ENCODE assay signal across 17 cellular contexts in the genomic region with DNA sequence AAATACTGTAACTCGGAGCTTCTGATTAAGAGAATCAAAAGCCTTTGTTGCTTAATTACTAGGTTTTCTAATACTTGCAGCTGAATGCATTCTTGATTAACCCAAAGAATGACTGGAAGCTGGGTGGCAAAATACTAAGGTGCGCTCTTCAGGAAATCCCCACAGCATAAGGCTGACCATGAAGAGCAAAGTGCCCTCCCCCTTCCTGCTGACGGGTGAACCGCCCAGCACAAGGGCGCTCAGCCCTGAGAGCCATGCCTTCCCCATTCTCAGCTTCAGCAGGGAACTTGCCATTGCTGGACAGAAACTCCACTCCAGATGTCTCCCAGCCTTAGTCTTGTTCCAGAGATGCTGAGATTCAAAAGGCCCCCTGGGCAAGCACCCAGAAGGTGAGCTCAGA. TPM values are rescaled to one million over a fixed set of nuclear protein-coding genes. Genes with fewer than 3 reads are reported as not detected.
DNase-seq lines count a peak whose midpoint lies in the region; ATAC-seq, FAIRE-seq and TF ChIP-seq lines count a peak whose summit lies in the region.
"Had no signal": no experiment of that assay in that cellular context is flagged by ENCODE, and none has a peak within 500 bp of the region (broad histone marks: within the 10 kb centered on the region; RNA-seq: fewer than 3 reads in every experiment).

No MANE protein-coding gene starts in this region.

- FAIRE-seq in GM18507 (lab: Jason Lieb, UNC), result peak; percentile 70

- H3K36me3 Mint-ChIP-seq in CD4-positive, CD25-positive, alpha-beta regulatory T cell, result no peaks in the 10 kb centered on the region
- no peaks in the 10 kb centered on the region for H3K36me3 Mint-ChIP-seq in activated CD8-positive, alpha-beta T cell treated with anti-CD3 and anti-CD28 coated beads for 36 hours (ENCODE audit: low read depth)
- H3K36me3 Mint-ChIP-seq in naive thymus-derived CD4-positive, alpha-beta T cell, result no peaks in the 10 kb centered on the region

- H3K27me3 Mint-ChIP-seq in CD4-positive, CD25-positive, alpha-beta regulatory T cell, result peaks cover 8% of the 10 kb centered on the region
- no peaks in the 10 kb centered on the region for H3K27me3 Mint-ChIP-seq in activated CD8-positive, alpha-beta T cell treated with anti-CD3 and anti-CD28 coated beads for 36 hours
- H3K27me3 Mint-ChIP-seq in naive thymus-derived CD4-positive, alpha-beta T cell, result peaks cover 0 to under 1% (median 0%) of the 10 kb centered on the region in 5 donors

- no peak for TF ChIP-seq CTCF in activated CD8-positive, alpha-beta T cell treated with anti-CD3 and anti-CD28 coated beads for 36 hours (IDR thresholded peaks at IDR 0.05)

- peaks cover 0 to 12% (median 0%) of the 10 kb centered on the region in 4 donors for H3K4me1 Mint-ChIP-seq in CD4-positive, CD25-positive, alpha-beta regulatory T cell
- H3K4me1 Mint-ChIP-seq in activated CD8-positive, alpha-beta T cell treated with anti-CD3 and anti-CD28 coated beads for 36 hours (ENCODE audit: low read depth), result peaks cover 3% of the 10 kb centered on the region
- H3K4me1 Mint-ChIP-seq in naive thymus-derived CD4-positive, alpha-beta T cell, result peaks cover 0 to 27% (median 10%) of the 10 kb centered on the region in 7 donors

- no peaks in the 10 kb centered on the region for H3K9me3 Mint-ChIP-seq in CD4-positive, CD25-positive, alpha-beta regulatory T cell
- no peaks in the 10 kb centered on the region for H3K9me3 Mint-ChIP-seq in activated CD8-positive, alpha-beta T cell treated with anti-CD3 and anti-CD28 coated beads for 36 hours
- peaks cover 0 to 3% (median 0%) of the 10 kb centered on the region in 11 donors for H3K9me3 Mint-ChIP-seq in naive thymus-derived CD4-positive, alpha-beta T cell

- CTCF ChIA-PET in activated CD8-positive, alpha-beta T cell treated with anti-CD3 and anti-CD28 coated beads for 36 hours (lab: Charles Lee), result interaction anchor here (0.7 to 1.5 kb wide), 5 partner anchors 24 to 98 kb away, joined by 3 to 4 read pairs (median 3); no protein-coding TSS in a partner anchor
- CTCF ChIA-PET in naive thymus-derived CD4-positive, alpha-beta T cell (lab: Charles Lee), result no interaction called here

- peak; percentile 58 to 60 for ATAC-seq in CD4-positive, CD25-positive, alpha-beta regulatory T cell (ENCODE audit: low read depth in 2 of 2)
- ATAC-seq in activated CD8-positive, alpha-beta T cell treated with anti-CD3 and anti-CD28 coated beads for 36 hours, result peak; percentile 66
- ATAC-seq in naive thymus-derived CD4-positive, alpha-beta T cell, result peak; percentile 79
- ATAC-seq in HG02885 (IDR thresholded peaks at IDR 0.05; ENCODE audit: poor library complexity, unreplicated experiment) (no peak), GM18517 (IDR thresholded peaks at IDR 0.05; ENCODE audit: unreplicated experiment) (no peak)

- H3K4me3 ChIP-seq in CD4-positive, CD25-positive, alpha-beta regulatory T cell (ENCODE audit: low read depth, low read length), result no peak overlapping the region
- H3K4me3 ChIP-seq in naive thymus-derived CD4-positive, alpha-beta T cell (ENCODE audit: low read length), result no peak overlapping the region
- H3K4me3 ChIP-seq: Peyer's patch had no signal

- intact Hi-C loops in activated CD8-positive, alpha-beta T cell treated with anti-CD3 and anti-CD28 coated beads for 36 hours (cut with micrococcal nuclease), result no loop called here
- intact Hi-C loops in naive thymus-derived CD4-positive, alpha-beta T cell (cut with micrococcal nuclease), result no loop called here

- no peaks in the 10 kb centered on the region for H3K27me3 ChIP-seq in CD4-positive, CD25-positive, alpha-beta regulatory T cell (ENCODE audit: control insufficient read depth, insufficient read depth, low read length)
- H3K27me3 ChIP-seq in naive thymus-derived CD4-positive, alpha-beta T cell (ENCODE audit: control insufficient read depth in 2 of 2, insufficient read depth in 2 of 2, low read length in 2 of 2), result peaks cover 0 to 6% of the 10 kb centered on the region in 2 donors
- H3K27me3 ChIP-seq: Peyer's patch had no signal

- no peak overlapping the region for H3K27ac Mint-ChIP-seq in CD4-positive, CD25-positive, alpha-beta regulatory T cell
- H3K27ac Mint-ChIP-seq in activated CD8-positive, alpha-beta T cell treated with anti-CD3 and anti-CD28 coated beads for 36 hours, result no peak overlapping the region
- H3K27ac Mint-ChIP-seq in naive thymus-derived CD4-positive, alpha-beta T cell, result no peak overlapping the region

- DNase-seq in CD4-positive, CD25-positive, alpha-beta regulatory T cell, result peak in 1 of 3 donors; percentile 40
- DNase-seq in GM18507 (ENCODE audit: extremely low spot score, insufficient read length, low read depth) (no peak), NCI-H2196 treated with DMSO at 0.1 percent for 48 hours (lab: John Stamatoyannopoulos, UW; ENCODE audit: unreplicated experiment) (no peak)
- no peak for DNase-seq in activated CD8-positive, alpha-beta T cell treated with anti-CD3 and anti-CD28 coated beads for 36 hours
- DNase-seq in naive thymus-derived CD4-positive, alpha-beta T cell, result no peak
- DNase-seq: BE2C, EL, GOT3, Karpas-422, NCI-H1417, NCI-H2029, NCI-H2171 treated with DMSO at 0.1 percent for 48 hours, NCI-H510A, Peyer's patch, SHP77 treated with DMSO at 0.1 percent for 48 hours had no signal

- H3K36me3 ChIP-seq in CD4-positive, CD25-positive, alpha-beta regulatory T cell (ENCODE audit: control insufficient read depth, insufficient read depth, low read length), result no peaks in the 10 kb centered on the region
- H3K36me3 ChIP-seq in naive thymus-derived CD4-positive, alpha-beta T cell (ENCODE audit: control insufficient read depth in 2 of 3, insufficient read depth in 3 of 3, low read length in 3 of 3), result no peaks in the 10 kb centered on the region
- H3K36me3 ChIP-seq: BE2C, Peyer's patch had no signal

- POLR2A ChIA-PET in activated CD8-positive, alpha-beta T cell treated with anti-CD3 and anti-CD28 coated beads for 36 hours (lab: Charles Lee), result interaction anchor here (1.1 kb wide), 1 partner anchor 23 kb away, joined by 3 read pairs; no protein-coding TSS in a partner anchor
- POLR2A ChIA-PET in naive thymus-derived CD4-positive, alpha-beta T cell (lab: Charles Lee), result interaction anchor here (0.9 to 3.2 kb wide), 5 partner anchors 17 to 33 kb away, joined by 3 to 12 read pairs (median 4); no protein-coding TSS in a partner anchor

- H3K9me3 ChIP-seq in CD4-positive, CD25-positive, alpha-beta regulatory T cell (ENCODE audit: control insufficient read depth in 2 of 2, low read length in 2 of 2), result no peaks in the 10 kb centered on the region
- H3K9me3 ChIP-seq in naive thymus-derived CD4-positive, alpha-beta T cell (ENCODE audit: control insufficient read depth in 2 of 3, low read length in 3 of 3), result no peaks in the 10 kb centered on the region
- H3K9me3 ChIP-seq: BE2C, Peyer's patch had no signal

- H3K4me3 Mint-ChIP-seq in CD4-positive, CD25-positive, alpha-beta regulatory T cell, result no peak overlapping the region
- H3K4me3 Mint-ChIP-seq in activated CD8-positive, alpha-beta T cell treated with anti-CD3 and anti-CD28 coated beads for 36 hours, result no peak overlapping the region
- H3K4me3 Mint-ChIP-seq in naive thymus-derived CD4-positive, alpha-beta T cell, result peak overlapping the region in 1 of 10 donors; percentile 28

- peaks cover 7% of the 10 kb centered on the region for H3K4me1 ChIP-seq in CD4-positive, CD25-positive, alpha-beta regulatory T cell (ENCODE audit: control insufficient read depth, insufficient read depth, low read length, poor library complexity, severe bottlenecking)
- H3K4me1 ChIP-seq in naive thymus-derived CD4-positive, alpha-beta T cell (ENCODE audit: control insufficient read depth in 2 of 2, insufficient read depth in 2 of 2, low read length in 2 of 2), result peaks cover 0 to 2% of the 10 kb centered on the region in 2 donors
- H3K4me1 ChIP-seq: BE2C, Peyer's patch had no signal

- no peak overlapping the region for H3K27ac ChIP-seq in CD4-positive, CD25-positive, alpha-beta regulatory T cell (ENCODE audit: insufficient read depth, low read length, poor library complexity, severe bottlenecking)
- no peak overlapping the region for H3K27ac ChIP-seq in naive thymus-derived CD4-positive, alpha-beta T cell (ENCODE audit: low read depth, low read length)
- H3K27ac ChIP-seq: Peyer's patch had no signal

RNA-seq across cellular contexts. Expression of gene FBRSL1, which starts 27.2 kb away (rescaled TPM):
- 94.6 TPM for total RNA-seq in CD4-positive, CD25-positive, alpha-beta regulatory T cell
- polyA plus RNA-seq in CD4-positive, CD25-positive, alpha-beta regulatory T cell, result under 1 TPM; 0.16 to 0.78 (median 0.31) TPM
- 10 to 100 TPM; 41.4 to 48.1 TPM for total RNA-seq in activated CD8-positive, alpha-beta T cell treated with anti-CD3 and anti-CD28 coated beads for 36 hours
- 100 to 1,000 TPM in 2 of 5 experiments, 10 to 100 TPM in 3; 56.3 to 105 (median 93.0) TPM for total RNA-seq in naive thymus-derived CD4-positive, alpha-beta T cell
- under 1 TPM; 0.77 to 0.92 TPM for polyA plus RNA-seq in naive thymus-derived CD4-positive, alpha-beta T cell

Comparison
In these comparisons a context has a peak if more than half of its experiments do, and no peak if none do; other contexts are left out.
1. ATAC-seq: peak in CD4-positive, CD25-positive, alpha-beta regulatory T cell (2 of 2), activated CD8-positive, alpha-beta T cell treated with anti-CD3 and anti-CD28 coated beads for 36 hours (single experiment) and naive thymus-derived CD4-positive, alpha-beta T cell (single experiment); none in HG02885 (single experiment) and GM18517 (single experiment).